In the genomic region with DNA sequence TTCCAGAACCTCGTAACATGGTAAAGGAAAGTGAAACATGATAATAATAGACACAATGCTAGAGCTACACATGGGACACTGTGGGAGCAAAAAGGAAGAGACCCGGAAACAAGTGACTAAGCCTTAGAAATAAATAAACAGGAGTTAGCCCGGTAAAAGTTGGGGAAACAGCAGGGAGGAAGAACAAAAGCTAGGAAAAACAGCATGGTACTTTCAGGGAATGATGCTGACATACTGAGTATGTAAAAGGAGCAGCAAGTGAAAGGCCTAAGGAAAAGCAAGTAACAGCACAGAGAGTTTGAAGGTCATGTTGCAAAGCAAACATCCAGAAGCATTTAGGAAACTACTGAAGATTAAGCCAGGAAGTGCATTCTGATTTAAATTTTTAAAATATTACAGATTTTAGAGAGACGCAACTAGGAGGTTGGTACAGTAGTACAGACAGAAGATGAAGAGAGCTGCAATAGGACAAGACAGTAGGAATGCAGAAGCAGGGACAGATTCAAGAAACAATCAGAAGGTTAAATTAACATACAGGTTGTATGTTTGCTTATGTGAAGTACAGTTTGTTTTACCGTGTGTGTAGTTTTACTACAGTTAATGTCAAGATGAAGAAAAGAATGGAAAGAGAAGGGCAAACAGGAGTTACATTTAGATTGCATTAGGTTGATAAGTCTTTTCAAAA, we compare ENCODE assay signal across 11 cellular contexts.
A peak's percentile ranks its signal among the peaks of the same experiment; 100 is the strongest.
DNase-seq lines count a peak whose midpoint lies in the region; ATAC-seq and TF ChIP-seq lines count a peak whose summit lies in the region.
"Had no signal": no experiment of that assay in that cellular context is flagged by ENCODE, and none has a peak within 500 bp of the region (broad histone marks: within the 10 kb centered on the region; RNA-seq: fewer than 3 reads in every experiment).

No MANE protein-coding gene starts in this region.

- H3K36me3 ChIP-seq in Panc1 (ENCODE audit: control insufficient read depth, insufficient read depth, low read length) = no peaks in the 10 kb centered on the region

- POLR2A ChIA-PET in Panc1 (lab: Charles Lee) = no interaction called here

- peaks cover 39% of the 10 kb centered on the region for H3K4me1 ChIP-seq in Panc1 (ENCODE audit: control insufficient read depth, insufficient read depth, low read length)

- peak overlapping the region; percentile 92 for H3K27ac ChIP-seq in Panc1 (ENCODE audit: low read length)

- intact Hi-C loops in Panc1 (cut with micrococcal nuclease; ENCODE audit: unreplicated experiment) = loop anchor here (5.0 kb wide), 2 partner anchors 62 to 82 kb away; a partner anchor contains a TSS
- intact Hi-C loops in activated T-helper 1 cell treated with anti-CD3 and anti-CD28 coated beads, Interleukin-12 subunit alpha, Interleukin-12 subunit beta, Interleukin-2, Interleukin-4 antibody, amounts not matched to agents 30 ng/mL and 10 ng/mL and 1 ng/mL, durations not matched to agents 14 hours and 24 hours and 36 hours (cut with micrococcal nuclease) = loop anchor here (5.0 kb wide), 2 partner anchors 82 to 502 kb away; no protein-coding TSS in a partner anchor

- H3K27me3 ChIP-seq in Panc1 (ENCODE audit: control insufficient read depth, insufficient read depth, low read length) = no peaks in the 10 kb centered on the region

- H3K4me3 Mint-ChIP-seq in activated CD8-positive, alpha-beta memory T cell treated with anti-CD3 and anti-CD28 coated beads, Interleukin-2, amount 10 ng/mL, durations not matched to agents 7 days and 5 days = no peak overlapping the region
- H3K4me3 Mint-ChIP-seq in activated T-helper 1 cell treated with anti-CD3 and anti-CD28 coated beads, Interleukin-12 subunit alpha, Interleukin-12 subunit beta, Interleukin-2, Interleukin-4 antibody, amounts not matched to agents 30 ng/mL and 10 ng/mL and 1 ng/mL, durations not matched to agents 14 hours and 24 hours and 36 hours = no peak overlapping the region
- H3K4me3 Mint-ChIP-seq: IgD-negative memory B cell had no signal

- ATAC-seq in Panc1 (peak; percentile 36), GM19324 (IDR thresholded peaks at IDR 0.05; ENCODE audit: low FRiP score, unreplicated experiment) (no peak)
- no peak for ATAC-seq in activated CD8-positive, alpha-beta memory T cell treated with anti-CD3 and anti-CD28 coated beads, Interleukin-2, amount 10 ng/mL, durations not matched to agents 7 days and 5 days

- no peaks in the 10 kb centered on the region for H3K36me3 Mint-ChIP-seq in activated CD8-positive, alpha-beta memory T cell treated with anti-CD3 and anti-CD28 coated beads, Interleukin-2, amount 10 ng/mL, durations not matched to agents 7 days and 5 days
- no peaks in the 10 kb centered on the region for H3K36me3 Mint-ChIP-seq in activated T-helper 1 cell treated with anti-CD3 and anti-CD28 coated beads, Interleukin-12 subunit alpha, Interleukin-12 subunit beta, Interleukin-2, Interleukin-4 antibody, amounts not matched to agents 30 ng/mL and 10 ng/mL and 1 ng/mL, durations not matched to agents 14 hours and 24 hours and 36 hours (ENCODE audit: low read depth)
- H3K36me3 Mint-ChIP-seq: IgD-negative memory B cell had no signal

- H3K9me3 ChIP-seq in Panc1 (ENCODE audit: control insufficient read depth, insufficient read depth, low read depth, low read length) = no peaks in the 10 kb centered on the region

- no peak for TF ChIP-seq CTCF in Panc1 (IDR thresholded peaks at IDR 0.05)

- in situ Hi-C loops in Panc1 (cut with HindIII; ENCODE audit: low pct_unique_long_range_greater_than_20kb, low sequenced_read_pairs) = no loop called here

- DNase-seq in ELR (ENCODE audit: low read depth) (peak; percentile 75), Panc1 (ENCODE audit: low read depth, low spot score) (no peak), hepatic stellate cell (ENCODE audit: low spot score) (peak; percentile 19), pulmonary artery endothelial cell (ENCODE audit: low read depth, low spot score) (peak; percentile 37), middle frontal gyrus (ENCODE audit: extremely low spot score, low spot score) (no peak)
- DNase-seq in activated CD8-positive, alpha-beta memory T cell treated with anti-CD3 and anti-CD28 coated beads, Interleukin-2, amount 10 ng/mL, durations not matched to agents 7 days and 5 days = no peak
- no peak for DNase-seq in activated T-helper 1 cell treated with anti-CD3 and anti-CD28 coated beads, Interleukin-12 subunit alpha, Interleukin-12 subunit beta, Interleukin-2, Interleukin-4 antibody, amounts not matched to agents 30 ng/mL and 10 ng/mL and 1 ng/mL, durations not matched to agents 14 hours and 24 hours and 36 hours (ENCODE audit: low spot score)
- DNase-seq: right cardiac atrium, substantia nigra had no signal

- H3K4me1 Mint-ChIP-seq in activated CD8-positive, alpha-beta memory T cell treated with anti-CD3 and anti-CD28 coated beads, Interleukin-2, amount 10 ng/mL, durations not matched to agents 7 days and 5 days = peaks cover 10% of the 10 kb centered on the region
- H3K4me1 Mint-ChIP-seq in activated T-helper 1 cell treated with anti-CD3 and anti-CD28 coated beads, Interleukin-12 subunit alpha, Interleukin-12 subunit beta, Interleukin-2, Interleukin-4 antibody, amounts not matched to agents 30 ng/mL and 10 ng/mL and 1 ng/mL, durations not matched to agents 14 hours and 24 hours and 36 hours (ENCODE audit: low read depth) = peaks cover 7% of the 10 kb centered on the region

- CTCF ChIA-PET in Panc1 (lab: Charles Lee) = no interaction called here
- CTCF ChIA-PET in activated CD8-positive, alpha-beta memory T cell treated with anti-CD3 and anti-CD28 coated beads, Interleukin-2, amount 10 ng/mL, durations not matched to agents 7 days and 5 days (lab: Charles Lee) = interaction anchor here (0.8 kb wide), 1 partner anchor 40 kb away, joined by 3 read pairs; no protein-coding TSS in a partner anchor

- H3K4me3 ChIP-seq in Panc1 (ENCODE audit: low read depth in 2 of 2, low read length in 2 of 2) = peak overlapping the region; percentile 19 to 47

- no peak overlapping the region for H3K27ac Mint-ChIP-seq in activated CD8-positive, alpha-beta memory T cell treated with anti-CD3 and anti-CD28 coated beads, Interleukin-2, amount 10 ng/mL, durations not matched to agents 7 days and 5 days
- no peak overlapping the region for H3K27ac Mint-ChIP-seq in activated T-helper 1 cell treated with anti-CD3 and anti-CD28 coated beads, Interleukin-12 subunit alpha, Interleukin-12 subunit beta, Interleukin-2, Interleukin-4 antibody, amounts not matched to agents 30 ng/mL and 10 ng/mL and 1 ng/mL, durations not matched to agents 14 hours and 24 hours and 36 hours

- no TSS peak for BruUV-seq in Panc1 (replicated peaks; lab: Mats Ljungman, UMichigan)

- H3K9me3 Mint-ChIP-seq in activated CD8-positive, alpha-beta memory T cell treated with anti-CD3 and anti-CD28 coated beads, Interleukin-2, amount 10 ng/mL, durations not matched to agents 7 days and 5 days (ENCODE audit: low read depth) = no peaks in the 10 kb centered on the region
- no peaks in the 10 kb centered on the region for H3K9me3 Mint-ChIP-seq in activated T-helper 1 cell treated with anti-CD3 and anti-CD28 coated beads, Interleukin-12 subunit alpha, Interleukin-12 subunit beta, Interleukin-2, Interleukin-4 antibody, amounts not matched to agents 30 ng/mL and 10 ng/mL and 1 ng/mL, durations not matched to agents 14 hours and 24 hours and 36 hours
- H3K9me3 Mint-ChIP-seq: IgD-negative memory B cell had no signal

- no peaks in the 10 kb centered on the region for H3K27me3 Mint-ChIP-seq in activated CD8-positive, alpha-beta memory T cell treated with anti-CD3 and anti-CD28 coated beads, Interleukin-2, amount 10 ng/mL, durations not matched to agents 7 days and 5 days
- H3K27me3 Mint-ChIP-seq in activated T-helper 1 cell treated with anti-CD3 and anti-CD28 coated beads, Interleukin-12 subunit alpha, Interleukin-12 subunit beta, Interleukin-2, Interleukin-4 antibody, amounts not matched to agents 30 ng/mL and 10 ng/mL and 1 ng/mL, durations not matched to agents 14 hours and 24 hours and 36 hours (ENCODE audit: insufficient read depth) = no peaks in the 10 kb centered on the region
- H3K27me3 Mint-ChIP-seq: IgD-negative memory B cell had no signal

Comparison
In these comparisons a context has a peak if more than half of its experiments do, and no peak if none do; other contexts are left out.
1. DNase-seq: peak in ELR (single experiment), hepatic stellate cell (single experiment) and pulmonary artery endothelial cell (single experiment); none in Panc1 (single experiment), activated CD8-positive, alpha-beta memory T cell treated with anti-CD3 and anti-CD28 coated beads, Interleukin-2, amount 10 ng/mL, durations not matched to agents 7 days and 5 days (single experiment), middle frontal gyrus (single experiment) and activated T-helper 1 cell treated with anti-CD3 and anti-CD28 coated beads, Interleukin-12 subunit alpha, Interleukin-12 subunit beta, Interleukin-2, Interleukin-4 antibody, amounts not matched to agents 30 ng/mL and 10 ng/mL and 1 ng/mL, durations not matched to agents 14 hours and 24 hours and 36 hours (single experiment).